ENCODE assay signal across 12 cellular contexts in the genomic region with DNA sequence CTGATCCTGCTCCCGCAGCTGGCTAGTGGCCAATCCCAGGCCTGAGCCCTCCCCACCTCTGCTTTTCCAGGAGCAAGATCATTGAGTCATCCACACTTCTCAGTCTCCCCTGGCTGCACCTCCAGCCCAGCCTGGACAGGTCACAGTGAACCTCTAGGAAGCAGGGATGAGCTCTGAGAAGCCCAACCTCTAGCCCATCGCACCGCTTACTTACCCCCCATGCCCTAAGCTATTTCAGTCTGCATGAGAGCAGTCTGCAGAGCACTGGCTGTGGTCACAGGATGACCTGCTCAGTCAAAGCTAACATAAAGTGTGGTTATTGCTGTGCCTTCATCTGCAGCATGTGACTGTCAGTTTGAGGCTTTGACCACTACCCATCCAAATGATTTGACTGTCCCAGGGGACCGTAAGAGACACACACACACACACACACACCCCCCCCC.
DNase-seq lines count a peak whose midpoint lies in the region; ATAC-seq, FAIRE-seq and TF ChIP-seq lines count a peak whose summit lies in the region.
"Had no signal": no experiment of that assay in that cellular context is flagged by ENCODE, and none has a peak within 500 bp of the region (broad histone marks: within the 10 kb centered on the region; RNA-seq: fewer than 3 reads in every experiment).

No MANE protein-coding gene starts in this region.

- H3K27ac Mint-ChIP-seq in stimulated activated memory B cell treated with anti-CD40 and anti-IgM and Interleukin-4, amounts not matched to agents 10 μg/mL and 1 μg/mL and 100 μg/mL, for 72 hours = no peak overlapping the region

- peaks cover 10% of the 10 kb centered on the region for H3K4me1 Mint-ChIP-seq in stimulated activated memory B cell treated with anti-CD40 and anti-IgM and Interleukin-4, amounts not matched to agents 10 μg/mL and 1 μg/mL and 100 μg/mL, for 72 hours

- no peaks in the 10 kb centered on the region for H3K79me2 ChIP-seq in smooth muscle cell (ENCODE audit: low read depth)

- H2AFZ ChIP-seq in smooth muscle cell (ENCODE audit: low read depth) = no peak overlapping the region

- H3K4me3 ChIP-seq in smooth muscle cell = no peak overlapping the region

- ATAC-seq in GM18907 (IDR thresholded peaks at IDR 0.05; ENCODE audit: unreplicated experiment) (peak; percentile 44), HG02938 (IDR thresholded peaks at IDR 0.05; ENCODE audit: unreplicated experiment) (peak; percentile 68)
- peak; percentile 69 for ATAC-seq in stimulated activated memory B cell treated with anti-CD40 and anti-IgM and Interleukin-4, amounts not matched to agents 10 μg/mL and 1 μg/mL and 100 μg/mL, for 72 hours

- H3K4me3 Mint-ChIP-seq in stimulated activated memory B cell treated with anti-CD40 and anti-IgM and Interleukin-4, amounts not matched to agents 10 μg/mL and 1 μg/mL and 100 μg/mL, for 72 hours = no peak overlapping the region

- no peaks in the 10 kb centered on the region for H4K20me1 ChIP-seq in smooth muscle cell (ENCODE audit: low read depth)

- H3K27ac ChIP-seq in cingulate gyrus (ENCODE audit: low read depth, low read length) (peak overlapping the region; percentile 6), smooth muscle cell (ENCODE audit: low read depth) (no peak overlapping the region)

- DNase-seq in NCI-H1417 treated with DMSO at 0.1 percent for 48 hours (lab: John Stamatoyannopoulos, UW) = no peak
- DNase-seq in GM19239 (ENCODE audit: insufficient read length, low spot score) = no peak
- DNase-seq in NAMALWA (ENCODE audit: low spot score) = no peak
- DNase-seq in smooth muscle cell (lab: John Stamatoyannopoulos, UW; ENCODE audit: unreplicated experiment) = no peak
- DNase-seq: activated effector memory CD4-positive, alpha-beta T cell treated with Interleukin-2 at 50 U/mL for 16 hours; effector memory CD4-positive, alpha-beta T cell; trophoblast cell had no signal

- no peaks in the 10 kb centered on the region for H3K9me3 Mint-ChIP-seq in stimulated activated memory B cell treated with anti-CD40 and anti-IgM and Interleukin-4, amounts not matched to agents 10 μg/mL and 1 μg/mL and 100 μg/mL, for 72 hours

- no peaks in the 10 kb centered on the region for H3K27me3 ChIP-seq in smooth muscle cell (ENCODE audit: low read depth)

- no peaks in the 10 kb centered on the region for H3F3A ChIP-seq in smooth muscle cell (ENCODE audit: low read depth)

- 94% methylated on average over 4 of the region's 4 CpGs for WGBS in smooth muscle cell (ENCODE audit: low lambda C conversion rate)

- H3K36me3 Mint-ChIP-seq in stimulated activated memory B cell treated with anti-CD40 and anti-IgM and Interleukin-4, amounts not matched to agents 10 μg/mL and 1 μg/mL and 100 μg/mL, for 72 hours = no peaks in the 10 kb centered on the region

- no peaks in the 10 kb centered on the region for H3K9me3 ChIP-seq in smooth muscle cell (replicated peaks; ENCODE audit: low read depth)

- FAIRE-seq in GM19239 (lab: Jason Lieb, UNC) = no peak
- FAIRE-seq: keratinocyte had no signal

- TF ChIP-seq CTCF in smooth muscle cell (IDR thresholded peaks at IDR 0.05; ENCODE audit: borderline replicate concordance, insufficient read depth, poor library complexity, severe bottlenecking) = no peak

- no peaks in the 10 kb centered on the region for H3K36me3 ChIP-seq in smooth muscle cell (ENCODE audit: low read depth)

- no peaks in the 10 kb centered on the region for H3K4me1 ChIP-seq in smooth muscle cell (ENCODE audit: low read depth)

- no peak overlapping the region for H3K4me2 ChIP-seq in smooth muscle cell

- peaks cover 20% of the 10 kb centered on the region for H3K27me3 Mint-ChIP-seq in stimulated activated memory B cell treated with anti-CD40 and anti-IgM and Interleukin-4, amounts not matched to agents 10 μg/mL and 1 μg/mL and 100 μg/mL, for 72 hours

- H3K9ac ChIP-seq in smooth muscle cell (ENCODE audit: low read depth) = no peak overlapping the region
